In genomic region chr19:12544401-12544876, GRCh38 we compare ENCODE assay signal across 1 cellular context.
A peak's percentile ranks its signal among the peaks of the same experiment; 100 is the strongest.
TF ChIP-seq lines count a peak whose summit lies in the region.

No MANE protein-coding gene starts in this region.

TF ChIP-seq in K562, 482 proteins besides CTCF, POLR2A, EP300 and RAD21 (continued from another document and continues in another):
- TF ChIP-seq BCLAF1 (IDR thresholded peaks at IDR 0.05; ENCODE audit: borderline replicate concordance in 1 of 2, control insufficient read depth in 1 of 2, low read depth in 2 of 2, low read length in 1 of 2) (no peak), ZBTB2 (IDR thresholded peaks at IDR 0.05) (no peak; the same call in 1 of the 2 replicates), SIX5 (IDR thresholded peaks at IDR 0.05; ENCODE audit: borderline replicate concordance in 1 of 2, insufficient read depth in 1 of 2, low read depth in 1 of 2, low read length in 2 of 2) (no peak), ZFPM2 (CRISPR knock-in tag; IDR thresholded peaks at IDR 0.05) (no peak), KDM4B (IDR thresholded peaks at IDR 0.05; ENCODE audit: borderline replicate concordance in 2 of 2, low read depth in 1 of 2) (no peak), TSC22D4 (tag; IDR thresholded peaks at IDR 0.05) (no peak), ZNF217 (CRISPR knock-in tag; IDR thresholded peaks at IDR 0.05) (no peak), ZNF398 (CRISPR knock-in tag; IDR thresholded peaks at IDR 0.05) (no peak), ETV6 (IDR thresholded peaks at IDR 0.05; ENCODE audit: borderline replicate concordance in 1 of 2, low read depth in 2 of 2, low read length in 1 of 2) (peak; percentile 23 to 68; a peak in 1 of 4 replicates), ETV6 (CRISPR knock-in tag; IDR thresholded peaks at IDR 0.05; ENCODE audit: borderline replicate concordance) (no peak), TFE3 (CRISPR knock-in tag; IDR thresholded peaks at IDR 0.05) (no peak; the same call in 1 of the 2 replicates), IRF2 (CRISPR knock-in tag; IDR thresholded peaks at IDR 0.05) (no peak), ESRRB (CRISPR knock-in tag; IDR thresholded peaks at IDR 0.05; ENCODE audit: borderline replicate concordance) (no peak), SIN3A (IDR thresholded peaks at IDR 0.05; ENCODE audit: borderline replicate concordance in 2 of 2, control insufficient read depth in 1 of 2, low read depth in 2 of 2, low read length in 2 of 2) (no peak), PHF8 (IDR thresholded peaks at IDR 0.05; ENCODE audit: borderline replicate concordance, low read length) (no peak), HNRNPK (IDR thresholded peaks at IDR 0.05; ENCODE audit: low read depth, low read length, poor library complexity, severe bottlenecking) (no peak), ATF7 (IDR thresholded peaks at IDR 0.05) (peak; percentile 69; the same call in 1 of the 2 replicates), TCF7L2 (IDR thresholded peaks at IDR 0.05; ENCODE audit: low read depth, low read length) (no peak), TAF7 (tag; IDR thresholded peaks at IDR 0.05) (no peak), NEUROD1 (IDR thresholded peaks at IDR 0.05; ENCODE audit: borderline replicate concordance, low read depth, low read length, partially characterized antibody) (peak; percentile 87), CREB3 (tag; conservative IDR thresholded peaks at IDR 0.05; ENCODE audit: low read depth) (no peak), SRSF9 (IDR thresholded peaks at IDR 0.05; ENCODE audit: borderline replicate concordance, low read depth, low read length) (no peak), PHF21A (IDR thresholded peaks at IDR 0.05; ENCODE audit: borderline replicate concordance, low read depth) (peak; percentile 53; the same call in 1 of the 2 replicates), CREM (IDR thresholded peaks at IDR 0.05; ENCODE audit: low read depth) (peak; percentile 75), ZBTB7A (IDR thresholded peaks at IDR 0.05; ENCODE audit: borderline replicate concordance, control insufficient read depth, low read depth, low read length) (peak; percentile 84), TRIM25 (IDR thresholded peaks at IDR 0.05; ENCODE audit: borderline replicate concordance) (no peak), NCOA2 (IDR thresholded peaks at IDR 0.05; ENCODE audit: partially characterized antibody in 2 of 2) (no peak), E2F8 (IDR thresholded peaks at IDR 0.05; ENCODE audit: low read depth, partially characterized antibody) (no peak), ZSCAN29 (IDR thresholded peaks at IDR 0.05) (no peak), ZNF584 (CRISPR knock-in tag; IDR thresholded peaks at IDR 0.05; ENCODE audit: low read depth) (peak; percentile 72; the same call in 1 of the 2 replicates), ASH1L (IDR thresholded peaks at IDR 0.05; ENCODE audit: borderline replicate concordance, low read depth, partially characterized antibody) (no peak), HDAC6 (IDR thresholded peaks at IDR 0.05; ENCODE audit: low read depth, low read length) (no peak), CBX2 (IDR thresholded peaks at IDR 0.05; ENCODE audit: insufficient read depth, low read length, poor library complexity, severe bottlenecking) (no peak), DPF2 (IDR thresholded peaks at IDR 0.05) (peak; percentile 98), RNF219 (CRISPR knock-in tag; IDR thresholded peaks at IDR 0.05) (no peak), HNRNPH1 (optimal IDR thresholded peaks at IDR 0.05; ENCODE audit: low read depth, low read length) (no peak), PREB (CRISPR knock-in tag; IDR thresholded peaks at IDR 0.05) (no peak), ELK1 (CRISPR knock-in tag; IDR thresholded peaks at IDR 0.05) (no peak), CREB1 (IDR thresholded peaks at IDR 0.05) (peak; percentile 36; the same call in 1 of the 2 replicates), CREB1 (CRISPR knock-in tag; IDR thresholded peaks at IDR 0.05) (no peak), RBBP5 (IDR thresholded peaks at IDR 0.05; ENCODE audit: borderline replicate concordance, insufficient read depth, low read length, poor library complexity, severe bottlenecking) (no peak), E2F4 (CRISPR knock-in tag; IDR thresholded peaks at IDR 0.05; ENCODE audit: low read depth) (no peak)
